ENCODE assay signal across 1 cellular context in the genomic region with DNA sequence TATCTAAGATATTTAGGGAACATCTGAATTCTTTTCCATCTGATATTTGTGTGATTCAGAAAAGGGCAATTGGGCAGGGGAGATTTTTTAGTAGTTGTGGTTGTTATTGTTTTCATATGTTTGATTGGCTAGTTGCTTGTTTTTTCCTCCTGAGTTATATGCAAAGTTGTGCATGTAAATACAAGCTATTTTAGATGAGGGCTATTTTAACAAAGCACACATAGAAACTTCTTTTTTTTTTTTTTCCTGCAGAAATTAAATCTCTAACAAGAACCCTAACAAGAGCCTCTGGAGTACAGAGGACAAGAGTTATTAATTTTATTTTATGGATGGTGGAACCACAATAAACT.
A peak's percentile ranks its signal among the peaks of the same experiment; 100 is the strongest.
TF ChIP-seq lines count a peak whose summit lies in the region.

No MANE protein-coding gene starts in this region.

TF ChIP-seq in GM12878, 131 proteins besides CTCF, POLR2A, EP300 and RAD21 (continued from another document):
- TF ChIP-seq, protein P1, sequence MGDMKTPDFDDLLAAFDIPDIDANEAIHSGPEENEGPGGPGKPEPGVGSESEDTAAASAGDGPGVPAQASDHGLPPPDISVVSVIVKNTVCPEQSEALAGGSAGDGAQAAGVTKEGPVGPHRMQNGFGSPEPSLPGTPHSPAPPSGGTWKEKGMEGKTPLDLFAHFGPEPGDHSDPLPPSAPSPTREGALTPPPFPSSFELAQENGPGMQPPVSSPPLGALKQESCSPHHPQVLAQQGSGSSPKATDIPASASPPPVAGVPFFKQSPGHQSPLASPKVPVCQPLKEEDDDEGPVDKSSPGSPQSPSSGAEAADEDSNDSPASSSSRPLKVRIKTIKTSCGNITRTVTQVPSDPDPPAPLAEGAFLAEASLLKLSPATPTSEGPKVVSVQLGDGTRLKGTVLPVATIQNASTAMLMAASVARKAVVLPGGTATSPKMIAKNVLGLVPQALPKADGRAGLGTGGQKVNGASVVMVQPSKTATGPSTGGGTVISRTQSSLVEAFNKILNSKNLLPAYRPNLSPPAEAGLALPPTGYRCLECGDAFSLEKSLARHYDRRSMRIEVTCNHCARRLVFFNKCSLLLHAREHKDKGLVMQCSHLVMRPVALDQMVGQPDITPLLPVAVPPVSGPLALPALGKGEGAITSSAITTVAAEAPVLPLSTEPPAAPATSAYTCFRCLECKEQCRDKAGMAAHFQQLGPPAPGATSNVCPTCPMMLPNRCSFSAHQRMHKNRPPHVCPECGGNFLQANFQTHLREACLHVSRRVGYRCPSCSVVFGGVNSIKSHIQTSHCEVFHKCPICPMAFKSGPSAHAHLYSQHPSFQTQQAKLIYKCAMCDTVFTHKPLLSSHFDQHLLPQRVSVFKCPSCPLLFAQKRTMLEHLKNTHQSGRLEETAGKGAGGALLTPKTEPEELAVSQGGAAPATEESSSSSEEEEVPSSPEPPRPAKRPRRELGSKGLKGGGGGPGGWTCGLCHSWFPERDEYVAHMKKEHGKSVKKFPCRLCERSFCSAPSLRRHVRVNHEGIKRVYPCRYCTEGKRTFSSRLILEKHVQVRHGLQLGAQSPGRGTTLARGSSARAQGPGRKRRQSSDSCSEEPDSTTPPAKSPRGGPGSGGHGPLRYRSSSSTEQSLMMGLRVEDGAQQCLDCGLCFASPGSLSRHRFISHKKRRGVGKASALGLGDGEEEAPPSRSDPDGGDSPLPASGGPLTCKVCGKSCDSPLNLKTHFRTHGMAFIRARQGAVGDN (IDR thresholded peaks at IDR 0.05) = no peak
- TF ChIP-seq NFIC (IDR thresholded peaks at IDR 0.05; ENCODE audit: low read depth, low read length) (peak; percentile 40; the same call in 1 of the 2 replicates), RUNX3 (IDR thresholded peaks at IDR 0.05; ENCODE audit: low read length) (peak; percentile 5; the same call in 1 of the 2 replicates)
TF ChIP-seq in GM12878: peak in this region for 2.
